ENCODE assay signal across 8 cellular contexts in the genomic region with DNA sequence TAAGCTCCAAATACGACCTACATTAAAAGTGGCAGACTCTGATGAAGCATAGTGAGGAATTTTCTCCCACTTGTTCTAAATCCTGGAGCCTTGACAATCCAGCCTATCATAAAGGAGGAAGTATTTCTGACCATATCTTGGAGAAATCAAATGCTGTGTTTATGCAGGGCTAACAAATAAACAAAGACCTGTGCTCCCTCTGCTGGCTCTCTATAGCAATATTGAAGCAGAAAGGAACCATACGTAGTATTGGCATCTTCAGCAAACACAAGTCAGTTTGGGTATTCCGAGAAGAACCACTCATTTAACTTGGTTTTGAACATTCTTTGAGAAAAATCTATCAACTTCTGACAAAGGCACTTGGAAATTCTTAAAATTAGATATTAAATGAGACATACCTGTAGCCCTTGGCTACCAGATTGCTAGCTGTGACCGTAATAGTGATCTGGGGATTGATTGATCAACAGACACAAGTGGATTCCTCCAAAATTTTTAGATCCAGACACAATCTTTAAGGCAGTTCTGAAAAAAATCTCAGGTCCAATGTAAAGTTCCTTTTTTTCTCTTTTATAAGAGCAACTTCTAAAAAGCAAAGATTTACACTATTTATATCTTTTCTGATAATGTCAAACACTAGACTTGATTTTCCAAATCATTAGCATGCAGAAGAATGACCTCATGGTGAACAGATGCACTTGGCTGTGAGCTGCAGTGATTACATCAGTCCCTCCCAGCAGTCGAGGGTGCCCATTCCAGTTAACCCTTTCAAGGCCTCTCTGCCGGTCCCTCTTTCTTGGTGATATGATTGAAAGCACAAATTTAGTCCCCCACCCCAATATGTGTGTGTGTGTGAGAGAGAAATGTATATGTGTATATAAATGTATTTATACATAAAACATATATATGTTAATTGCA. TPM values are rescaled to one million over a fixed set of nuclear protein-coding genes. Genes with fewer than 3 reads are reported as not detected.
DNase-seq lines count a peak whose midpoint lies in the region; TF ChIP-seq lines count a peak whose summit lies in the region.

No MANE protein-coding gene starts in this region.

- H3K27me3 ChIP-seq in PC-9 (ENCODE audit: insufficient read depth, low read depth) (no peaks in the 10 kb centered on the region), Caco-2 (replicated peaks; ENCODE audit: control insufficient read depth, insufficient read depth, low read length) (no peaks in the 10 kb centered on the region)

- peak; percentile 55 for TF ChIP-seq CTCF in PC-9 (conservative IDR thresholded peaks at IDR 0.05)
- peak; percentile 58 for TF ChIP-seq CTCF in foreskin fibroblast (IDR thresholded peaks at IDR 0.05; ENCODE audit: low read depth, low read length)
- peak in 1 of 2 experiments; percentile 37 for TF ChIP-seq CTCF in Caco-2 (IDR thresholded peaks at IDR 0.05; ENCODE audit: insufficient read depth in 1 of 2, low read depth in 1 of 2, low read length in 1 of 2, severe bottlenecking in 1 of 2, unreplicated experiment in 1 of 2)

- no peak overlapping the region for H3K27ac Mint-ChIP-seq in Caco-2 (ENCODE audit: unreplicated experiment)

- H3K36me3 Mint-ChIP-seq in Caco-2 (ENCODE audit: insufficient read depth, unreplicated experiment), result peaks cover 4% of the 10 kb centered on the region

- BruUV-seq in PC-9 (replicated peaks; lab: Mats Ljungman, UMichigan) (no TSS peak), Caco-2 (replicated peaks; lab: Mats Ljungman, UMichigan) (no TSS peak)

- no peaks in the 10 kb centered on the region for H3K4me1 Mint-ChIP-seq in Caco-2 (ENCODE audit: low read depth, unreplicated experiment)

- H3K4me3 Mint-ChIP-seq in Caco-2 (ENCODE audit: unreplicated experiment), result no peak overlapping the region

- H3K4me1 ChIP-seq in PC-9 (replicated peaks; ENCODE audit: insufficient read depth) (no peaks in the 10 kb centered on the region), Caco-2 (no peaks in the 10 kb centered on the region)

- no peak overlapping the region for H3K4me2 ChIP-seq in PC-9

- H3K4me3 ChIP-seq in PC-9 (no peak overlapping the region), foreskin fibroblast (ENCODE audit: low read depth in 1 of 2, low read length in 2 of 2) (no peak overlapping the region), Caco-2 (ENCODE audit: low read depth, low read length) (no peak overlapping the region)

- no peaks in the 10 kb centered on the region for H3K9me2 ChIP-seq in PC-9 (ENCODE audit: insufficient read depth)

- H2AFZ ChIP-seq in PC-9, result no peak overlapping the region

- H3K9me3 ChIP-seq in PC-9 (ENCODE audit: insufficient read depth, low read depth) (no peaks in the 10 kb centered on the region), Caco-2 (no peaks in the 10 kb centered on the region)

- H3K9me3 Mint-ChIP-seq in Caco-2 (ENCODE audit: unreplicated experiment), result no peaks in the 10 kb centered on the region

- H3K36me3 ChIP-seq in PC-9 (ENCODE audit: low read depth) (no peaks in the 10 kb centered on the region), Caco-2 (ENCODE audit: control insufficient read depth, insufficient read depth, low read length) (no peaks in the 10 kb centered on the region; the same call in 1 of the 2 replicates)

- intact Hi-C loops in PC-9 (cut with micrococcal nuclease; ENCODE audit: unreplicated experiment), result no loop called here
- intact Hi-C loops in Caco-2 (cut with micrococcal nuclease; ENCODE audit: unreplicated experiment), result loop anchor here (5.0 kb wide), 1 partner anchor 46 kb away; no protein-coding TSS in a partner anchor

- no peaks in the 10 kb centered on the region for H3F3A ChIP-seq in PC-9 (ENCODE audit: insufficient read depth, low read depth)

- DNase-seq in Ammon's horn (ENCODE audit: low spot score), result peak; percentile 80
- DNase-seq in HT-29 (ENCODE audit: low spot score), result peak; percentile 27
- no peak for DNase-seq in PC-9
- peak in 1 of 2 donors; percentile 63 for DNase-seq in foreskin fibroblast
- no peak for DNase-seq in Caco-2
- no peak for DNase-seq in central memory CD4-positive, alpha-beta T cell
- no peak for DNase-seq in T-helper 1 cell
- no peak for DNase-seq in occipital lobe (lab: John Stamatoyannopoulos, UW)

- H3K79me2 ChIP-seq in PC-9 (ENCODE audit: low read depth), result no peaks in the 10 kb centered on the region

- H3K27ac ChIP-seq in PC-9, result no peak overlapping the region

- H4K20me1 ChIP-seq in PC-9 (ENCODE audit: insufficient read depth), result no peaks in the 10 kb centered on the region

- CTCF ChIA-PET in PC-9 (lab: Charles Lee), result no interaction called here
- CTCF ChIA-PET in Caco-2 (lab: Charles Lee), result no interaction called here

- POLR2A ChIA-PET in PC-9 (lab: Charles Lee; ENCODE audit: unreplicated experiment), result no interaction called here
- POLR2A ChIA-PET in Caco-2 (lab: Charles Lee), result no interaction called here

- H3K27me3 Mint-ChIP-seq in Caco-2 (ENCODE audit: insufficient read depth, unreplicated experiment), result no peaks in the 10 kb centered on the region

RNA-seq across cellular contexts. Expression of a gene that starts 40.2 kb away (rescaled TPM):
- total RNA-seq in HT-29 (2014; rRNA removed; shearing (Covaris generic)), result 1.0 and 1.2 TPM in 2 replicates
- not detected in 2 replicates for total RNA-seq in PC-9 (2021)
- total RNA-seq in Caco-2 (2022), result not detected in 2 replicates
- total RNA-seq in occipital lobe, result 15.9 TPM

Comparison
In these comparisons a context has a peak if more than half of its experiments do, and no peak if none do; other contexts are left out.
1. DNase-seq: peak in Ammon's horn (single experiment) and HT-29 (single experiment); none in PC-9 (0 of 2), Caco-2 (0 of 2), central memory CD4-positive, alpha-beta T cell (single experiment), T-helper 1 cell (0 of 5) and occipital lobe (single experiment).